In the genomic region with DNA sequence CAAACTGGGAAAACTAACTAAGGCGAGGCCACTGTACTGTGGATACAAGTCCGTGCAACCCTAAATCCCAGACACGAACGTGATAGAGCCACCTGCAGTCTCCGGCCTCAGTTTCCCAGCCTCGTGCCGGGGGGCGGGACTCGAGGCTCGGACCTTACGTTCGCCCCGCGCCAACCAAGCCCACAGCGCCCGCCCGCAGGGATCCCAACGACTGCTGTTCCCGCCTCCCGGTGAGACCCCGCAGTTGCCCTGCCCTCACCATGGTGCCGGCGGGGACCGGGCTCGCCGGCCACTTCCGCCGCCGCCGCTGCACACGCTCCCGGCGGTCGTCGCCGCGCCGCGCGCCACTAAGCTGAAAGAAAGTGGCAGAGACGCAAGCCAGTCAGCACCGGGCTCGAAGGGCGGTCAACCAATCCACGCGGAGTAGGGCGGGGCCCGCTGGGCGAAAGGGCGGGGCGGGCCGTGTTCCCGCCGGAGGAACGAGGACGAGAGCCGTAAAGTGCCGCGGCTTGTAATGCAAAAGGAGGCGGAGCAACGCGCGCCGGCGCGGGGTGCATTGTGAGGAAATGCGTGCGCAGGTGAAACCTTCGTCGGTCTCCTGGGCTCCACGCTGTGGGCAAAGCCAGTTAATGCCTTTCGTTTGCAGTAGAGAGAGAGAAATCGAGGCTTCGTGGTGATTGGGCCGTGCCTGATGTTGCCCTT, we compare ENCODE assay signal across 8 cellular contexts. TPM values are rescaled to one million over a fixed set of nuclear protein-coding genes. Genes with fewer than 3 reads are reported as not detected.
DNase-seq lines count a peak whose midpoint lies in the region; ATAC-seq, FAIRE-seq and TF ChIP-seq lines count a peak whose summit lies in the region.

Gene LSM4, minus strand, starts transcription at position 318 of the 702 bp plus-strand sequence. Its CDS starts 56 bp downstream, at position 262.

- peak within 1 kb of the TSS; percentile 34 for H2BK12ac ChIP-seq in trophoblast cell (ENCODE audit: low read length)

- in situ Hi-C loops in transverse colon (cut with MboI; ENCODE audit: low pct_ligation_motif_present in 1 of 4, low pct_unique_long_range_greater_than_20kb in 1 of 4, low sequenced_read_pairs in 3 of 4): loop anchor here (5.0 to 10.0 kb wide), 2 partner anchors 46 to 48 kb away; partner anchors contain the start of gene IQCN (in 2 of the 4)

- H3K23ac ChIP-seq in trophoblast cell (ENCODE audit: low read length): no peak within 1 kb of the TSS

- H3K4me1 ChIP-seq in adipocyte (ENCODE audit: control insufficient read depth, insufficient read depth, low read length) (peaks cover 19% of the 10 kb centered on the region), cardiac muscle cell (ENCODE audit: low read depth) (peaks cover 19% of the 10 kb centered on the region), trophoblast cell (ENCODE audit: control insufficient read depth in 1 of 2, insufficient read depth in 2 of 2, low read length in 2 of 2) (peaks cover 31 to 32% of the 10 kb centered on the region in 2 experiments), transverse colon (peaks cover 41 to 60% (median 54%) of the 10 kb centered on the region in 4 donors)

- peak within 1 kb of the TSS; percentile 77 for H3K4me2 ChIP-seq in trophoblast cell (ENCODE audit: low read length)

- peaks cover 15% of the 10 kb centered on the region for H3K79me2 ChIP-seq in trophoblast cell (ENCODE audit: control insufficient read depth, insufficient read depth, low read length, poor library complexity)

- TF ChIP-seq EP300 in transverse colon (IDR thresholded peaks at IDR 0.05; ENCODE audit: low read depth): no peak

- peak within 1 kb of the TSS; percentile 93 for H4K8ac ChIP-seq in trophoblast cell (ENCODE audit: low read depth, low read length)

- intact Hi-C loops in transverse colon (cut with DNase I; ENCODE audit: low total_unique reads): no loop called here

- peak within 1 kb of the TSS; percentile 92 for H3K18ac ChIP-seq in trophoblast cell (ENCODE audit: low read length)

- TF ChIP-seq CTCF in cardiac muscle cell (IDR thresholded peaks at IDR 0.05; ENCODE audit: low read depth, low read length) (no peak), transverse colon (IDR thresholded peaks at IDR 0.05) (peak in 2 of 5 experiments; percentile 26 to 51)

- H2AFZ ChIP-seq in trophoblast cell (ENCODE audit: insufficient read depth, low read length, poor library complexity): peak within 1 kb of the TSS; percentile 30

- peak within 1 kb of the TSS; percentile 62 for H2BK120ac ChIP-seq in trophoblast cell (ENCODE audit: insufficient read depth, low read length, poor library complexity)

- DNase-seq in GM12891 (ENCODE audit: insufficient read length, low spot score) (peak; percentile 96), NCI-H1436 (lab: John Stamatoyannopoulos, UW) (peak; percentile 99), T follicular helper cell (ENCODE audit: low read depth) (peak; percentile 99), adipocyte (ENCODE audit: low read depth) (peak; percentile 99), cardiac muscle cell (ENCODE audit: low read depth in 1 of 2, low spot score in 1 of 2) (peak; percentile 98 to 99), trophoblast cell (peak; percentile 99 to 100), transverse colon (peak; percentile 100)

- H3K4me3 ChIP-seq in adipocyte (ENCODE audit: low read length) (peak within 1 kb of the TSS; percentile 86), cardiac muscle cell (peak within 1 kb of the TSS; percentile 72), trophoblast cell (ENCODE audit: low read depth, low read length) (peak within 1 kb of the TSS; percentile 77), transverse colon (peak within 1 kb of the TSS; percentile 55 to 78 (median 68))

- H3K79me1 ChIP-seq in trophoblast cell (ENCODE audit: low read length): peaks cover 37% of the 10 kb centered on the region

- FAIRE-seq in GM12891 (lab: Jason Lieb, UNC): peak; percentile 99

- peak within 1 kb of the TSS; percentile 92 for H2BK5ac ChIP-seq in trophoblast cell (ENCODE audit: low read depth, low read length, poor library complexity)

- no peaks in the 10 kb centered on the region for H3K36me3 ChIP-seq in adipocyte (ENCODE audit: control insufficient read depth, insufficient read depth, low read length, severe bottlenecking)
- no peaks in the 10 kb centered on the region for H3K36me3 ChIP-seq in cardiac muscle cell
- H3K36me3 ChIP-seq in trophoblast cell (ENCODE audit: control insufficient read depth in 1 of 2, insufficient read depth in 2 of 2, low read length in 2 of 2): no peaks in the 10 kb centered on the region
- H3K36me3 ChIP-seq in transverse colon: no peaks in the 10 kb centered on the region

- 0 out of 2 replicates have a peak, but pooled peaks have one; percentile 41 for TF ChIP-seq POLR2A in GM12891 (IDR thresholded peaks at IDR 0.05; ENCODE audit: low read depth, low read length)
- TF ChIP-seq POLR2A in transverse colon (IDR thresholded peaks at IDR 0.05): peak; percentile 93

- H3K14ac ChIP-seq in trophoblast cell (ENCODE audit: low read length): peak within 1 kb of the TSS; percentile 93

- peak within 1 kb of the TSS; percentile 91 for H3K9ac ChIP-seq in adipocyte (ENCODE audit: low read length)
- peak within 1 kb of the TSS; percentile 80 for H3K9ac ChIP-seq in trophoblast cell (ENCODE audit: low read length)

- no peaks in the 10 kb centered on the region for H3K27me3 ChIP-seq in adipocyte (replicated peaks; ENCODE audit: control insufficient read depth, insufficient read depth, low read length)
- H3K27me3 ChIP-seq in cardiac muscle cell: no peaks in the 10 kb centered on the region
- no peaks in the 10 kb centered on the region for H3K27me3 ChIP-seq in trophoblast cell (ENCODE audit: insufficient read depth, low read length)
- no peaks in the 10 kb centered on the region for H3K27me3 ChIP-seq in transverse colon

- H4K91ac ChIP-seq in trophoblast cell (ENCODE audit: low read depth, low read length): peak within 1 kb of the TSS; percentile 97

- H3K9me3 ChIP-seq in adipocyte (ENCODE audit: control insufficient read depth, low read length): no peaks in the 10 kb centered on the region
- no peaks in the 10 kb centered on the region for H3K9me3 ChIP-seq in cardiac muscle cell (ENCODE audit: low read depth)
- peaks cover 2% of the 10 kb centered on the region for H3K9me3 ChIP-seq in trophoblast cell (ENCODE audit: insufficient read depth, low read depth, low read length)
- H3K9me3 ChIP-seq in transverse colon: no peaks in the 10 kb centered on the region

- WGBS in trophoblast cell (ENCODE audit: extremely low coverage, insufficient coverage, insufficient read length): no CpG with 5 or more reads among the region's 75 CpGs
- WGBS in transverse colon (ENCODE audit: low coverage in 1 of 2), 2 donors: 0 to 1% methylated on average over 1 to 68 of the region's 75 CpGs

- peak within 1 kb of the TSS; percentile 85 for H3K27ac ChIP-seq in cardiac muscle cell
- H3K27ac ChIP-seq in trophoblast cell (ENCODE audit: low read depth, low read length): peak within 1 kb of the TSS; percentile 99
- peak within 1 kb of the TSS; percentile 95 to 98 (median 97) for H3K27ac ChIP-seq in transverse colon

- ATAC-seq in HG02840 (IDR thresholded peaks at IDR 0.05; ENCODE audit: low FRiP score, unreplicated experiment): peak; percentile 88

- H4K12ac ChIP-seq in trophoblast cell (ENCODE audit: low read depth, low read length): peak within 1 kb of the TSS; percentile 64

- H3K4ac ChIP-seq in trophoblast cell (ENCODE audit: low read depth, low read length): peak within 1 kb of the TSS; percentile 84

- peak within 1 kb of the TSS; percentile 86 for H2AK5ac ChIP-seq in trophoblast cell (ENCODE audit: low read length)

TF ChIP-seq in GM12891, 5 proteins besides CTCF, POLR2A, EP300 and RAD21:
- TF ChIP-seq SPI1 (IDR thresholded peaks at IDR 0.05; ENCODE audit: low read depth, low read length) (peak; percentile 14; the same call in 1 of the 2 replicates), POU2F2 (IDR thresholded peaks at IDR 0.05; ENCODE audit: low read depth, low read length) (0 out of 2 replicates have a peak, but pooled peaks have one; percentile 65), TAF1 (IDR thresholded peaks at IDR 0.05; ENCODE audit: low read depth, low read length) (peak; percentile 26), POLR2AphosphoS5 (IDR thresholded peaks at IDR 0.05; ENCODE audit: low read depth, low read length) (peak; percentile 64), PAX5 (IDR thresholded peaks at IDR 0.05; ENCODE audit: insufficient read depth, low read length, severe bottlenecking) (no peak)

RNA-seq across cellular contexts. Expression of gene LSM4, which starts in this region (rescaled TPM):
- 202 TPM for polyA plus RNA-seq in GM12891 (2012; ENCODE audit: low read depth, missing spikeins)
- total RNA-seq in cardiac muscle cell (446 and 493 TPM in 2 replicates), transverse colon (100 to 1,000 TPM in 3 of 4 donors, 10 to 100 TPM in 1; 94.3 to 218 (median 175) TPM)
- 418 and 422 TPM in 2 replicates for polyA plus RNA-seq in cardiac muscle cell
- 216 and 223 TPM in 2 replicates for polyA plus RNA-seq in trophoblast cell (2013)

Comparison
In these comparisons a context has a peak if more than half of its experiments do, and no peak if none do; other contexts are left out.
1. Peak in every context shown above with its lines: DNase-seq, ATAC-seq, H3K4me3 ChIP-seq and H3K27ac ChIP-seq.